8 cellular contexts compared by ENCODE assay signal in genomic region chr22:42343136-42343484, GRCh38.
DNase-seq lines count a peak whose midpoint lies in the region; ATAC-seq and TF ChIP-seq lines count a peak whose summit lies in the region.

No MANE protein-coding gene starts in this region.

- peaks cover 35% of the 10 kb centered on the region for H3K79me2 ChIP-seq in DND-41 (ENCODE audit: insufficient read depth, low read length)

- H3K4me1 ChIP-seq in DND-41 (ENCODE audit: insufficient read depth, low read length) (peaks cover 41% of the 10 kb centered on the region), psoas muscle (no peaks in the 10 kb centered on the region)

- H2AFZ ChIP-seq in DND-41 (ENCODE audit: low read depth, low read length), result peak overlapping the region; percentile 59

- H3K36me3 ChIP-seq in DND-41 (ENCODE audit: insufficient read depth, low read length) (no peaks in the 10 kb centered on the region), psoas muscle (ENCODE audit: insufficient read depth in 1 of 2, low read depth in 1 of 2) (no peaks in the 10 kb centered on the region)

- intact Hi-C loops in psoas muscle (cut with DNase I), result no loop called here

- ATAC-seq in DND-41 (ENCODE audit: insufficient read depth, low read depth) (no peak), psoas muscle (peak in 2 of 4 donors; percentile 19 to 28), GM19397 (IDR thresholded peaks at IDR 0.05; ENCODE audit: unreplicated experiment) (no peak)

- H3K27me3 ChIP-seq in DND-41 (ENCODE audit: insufficient read depth, low read length, poor library complexity), result no peaks in the 10 kb centered on the region
- peaks cover 0 to 24% (median 17%) of the 10 kb centered on the region in 3 donors for H3K27me3 ChIP-seq in psoas muscle (ENCODE audit: insufficient read depth in 3 of 3, low read length in 2 of 3)

- DNase-seq in DND-41, result peak; percentile 47
- peak; percentile 51 to 86 for DNase-seq in NCI-H524 (lab: John Stamatoyannopoulos, UW)
- DNase-seq in coronary artery (ENCODE audit: low spot score), result no peak
- no peak for DNase-seq in psoas muscle
- no peak for DNase-seq in GM20000 (ENCODE audit: low spot score)
- DNase-seq in medulla oblongata (ENCODE audit: extremely low spot score), result no peak
- DNase-seq in CD1c-positive myeloid dendritic cell (ENCODE audit: extremely low spot score), result no peak

- H3K4me2 ChIP-seq in DND-41 (ENCODE audit: insufficient read depth, low read length), result peak overlapping the region; percentile 94

- H3K9ac ChIP-seq in DND-41 (ENCODE audit: low read depth, low read length), result peak overlapping the region; percentile 67

- 10 to 16% (median 12%) methylated on average over 15 to 27 of the region's 27 CpGs for WGBS in psoas muscle, 3 donors

- H3K4me3 ChIP-seq in DND-41 (ENCODE audit: low read depth in 1 of 2, low read length in 2 of 2), result peak overlapping the region; percentile 43 to 69
- H3K4me3 ChIP-seq in coronary artery, result peak overlapping the region; percentile 74
- H3K4me3 ChIP-seq in psoas muscle, result peak overlapping the region; percentile 59

- H3K27ac ChIP-seq in DND-41 (ENCODE audit: low read length) (peak overlapping the region; percentile 67), coronary artery (no peak overlapping the region), psoas muscle (no peak overlapping the region)

- TF ChIP-seq CTCF in DND-41 (IDR thresholded peaks at IDR 0.05; ENCODE audit: borderline replicate concordance, extremely low read depth, low read length, poor library complexity, severe bottlenecking) (no peak), coronary artery (IDR thresholded peaks at IDR 0.05) (no peak), psoas muscle (IDR thresholded peaks at IDR 0.05) (no peak), GM20000 (IDR thresholded peaks at IDR 0.05; ENCODE audit: extremely low read depth, missing control alignments) (no peak)

- no peaks in the 10 kb centered on the region for H3K9me3 ChIP-seq in DND-41 (ENCODE audit: insufficient read depth, low read length, severe bottlenecking)
- no peaks in the 10 kb centered on the region for H3K9me3 ChIP-seq in psoas muscle

- peaks cover 26% of the 10 kb centered on the region for H4K20me1 ChIP-seq in DND-41 (ENCODE audit: insufficient read depth, low read length)

Comparison
In these comparisons a context has a peak if more than half of its experiments do, and no peak if none do; other contexts are left out.
1. DNase-seq: peak in DND-41 (single experiment) and NCI-H524 (2 of 2); none in coronary artery (single experiment), psoas muscle (0 of 2), GM20000 (single experiment), medulla oblongata (single experiment) and CD1c-positive myeloid dendritic cell (single experiment).
2. Peak in every context shown above with its lines, with median percentiles within 50 percentile points of each other: H3K4me3 ChIP-seq.